Comparison of ENCODE assay signal across 2 cellular contexts in the genomic region with DNA sequence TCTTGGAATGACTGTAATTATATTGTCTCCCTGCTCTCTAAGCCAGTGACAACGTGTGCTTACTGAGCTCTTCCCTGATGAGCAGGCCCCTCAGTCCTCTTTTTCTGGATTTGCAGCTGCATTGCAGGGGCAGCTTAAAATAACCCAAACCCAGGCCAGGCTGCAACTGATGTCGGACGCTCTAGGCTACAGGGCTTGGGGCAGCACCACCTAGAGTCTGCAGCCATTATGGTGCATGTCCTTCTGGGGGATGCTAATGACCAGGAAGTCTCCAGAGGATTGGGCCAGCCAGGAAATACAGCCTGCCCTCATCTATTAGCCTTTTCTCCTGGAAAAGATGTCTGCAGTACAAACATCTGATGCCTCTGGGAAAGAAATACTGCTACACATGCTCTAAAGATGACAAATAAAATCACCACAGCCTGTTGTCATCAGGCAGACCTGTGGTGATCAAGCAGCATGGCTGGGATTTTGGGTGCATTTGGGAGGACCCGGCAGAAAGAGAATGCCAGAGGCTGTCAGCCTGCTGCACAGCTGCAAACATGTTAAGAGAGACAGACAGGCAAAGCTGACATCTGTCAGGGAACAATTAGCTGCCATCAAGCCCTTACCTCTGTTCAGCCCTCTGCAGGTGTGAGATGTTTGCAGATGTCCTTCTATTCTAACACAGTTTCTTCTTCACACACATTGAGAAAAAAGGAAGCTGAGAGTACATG.
TF ChIP-seq lines count a peak whose summit lies in the region.

No MANE protein-coding gene starts in this region.

TF ChIP-seq in GM12878, 131 proteins besides CTCF, POLR2A, EP300 and RAD21 (continued from another document):
- TF ChIP-seq, protein P1, sequence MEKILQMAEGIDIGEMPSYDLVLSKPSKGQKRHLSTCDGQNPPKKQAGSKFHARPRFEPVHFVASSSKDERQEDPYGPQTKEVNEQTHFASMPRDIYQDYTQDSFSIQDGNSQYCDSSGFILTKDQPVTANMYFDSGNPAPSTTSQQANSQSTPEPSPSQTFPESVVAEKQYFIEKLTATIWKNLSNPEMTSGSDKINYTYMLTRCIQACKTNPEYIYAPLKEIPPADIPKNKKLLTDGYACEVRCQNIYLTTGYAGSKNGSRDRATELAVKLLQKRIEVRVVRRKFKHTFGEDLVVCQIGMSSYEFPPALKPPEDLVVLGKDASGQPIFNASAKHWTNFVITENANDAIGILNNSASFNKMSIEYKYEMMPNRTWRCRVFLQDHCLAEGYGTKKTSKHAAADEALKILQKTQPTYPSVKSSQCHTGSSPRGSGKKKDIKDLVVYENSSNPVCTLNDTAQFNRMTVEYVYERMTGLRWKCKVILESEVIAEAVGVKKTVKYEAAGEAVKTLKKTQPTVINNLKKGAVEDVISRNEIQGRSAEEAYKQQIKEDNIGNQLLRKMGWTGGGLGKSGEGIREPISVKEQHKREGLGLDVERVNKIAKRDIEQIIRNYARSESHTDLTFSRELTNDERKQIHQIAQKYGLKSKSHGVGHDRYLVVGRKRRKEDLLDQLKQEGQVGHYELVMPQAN (conservative IDR thresholded peaks at IDR 0.05), result no peak
- no peak for TF ChIP-seq SREBF2 (IDR thresholded peaks at IDR 0.05; ENCODE audit: low read length)
- no peak for TF ChIP-seq PML (IDR thresholded peaks at IDR 0.05; ENCODE audit: low read length)
- TF ChIP-seq MTA3 (IDR thresholded peaks at IDR 0.05; ENCODE audit: borderline replicate concordance, low read length), result no peak
- TF ChIP-seq, protein P2, sequence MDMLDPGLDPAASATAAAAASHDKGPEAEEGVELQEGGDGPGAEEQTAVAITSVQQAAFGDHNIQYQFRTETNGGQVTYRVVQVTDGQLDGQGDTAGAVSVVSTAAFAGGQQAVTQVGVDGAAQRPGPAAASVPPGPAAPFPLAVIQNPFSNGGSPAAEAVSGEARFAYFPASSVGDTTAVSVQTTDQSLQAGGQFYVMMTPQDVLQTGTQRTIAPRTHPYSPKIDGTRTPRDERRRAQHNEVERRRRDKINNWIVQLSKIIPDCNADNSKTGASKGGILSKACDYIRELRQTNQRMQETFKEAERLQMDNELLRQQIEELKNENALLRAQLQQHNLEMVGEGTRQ (IDR thresholded peaks at IDR 0.05; ENCODE audit: borderline replicate concordance, low read depth, low read length), result no peak
- no peak for TF ChIP-seq BHLHE40 (IDR thresholded peaks at IDR 0.05; ENCODE audit: borderline replicate concordance in 1 of 2, low read depth in 2 of 2, low read length in 1 of 2)
- TF ChIP-seq MEF2A (IDR thresholded peaks at IDR 0.05; ENCODE audit: insufficient read depth, low read depth, low read length), result no peak
- TF ChIP-seq POU2F2 (IDR thresholded peaks at IDR 0.05; ENCODE audit: borderline replicate concordance, low read depth, low read length), result no peak
- TF ChIP-seq, protein P3, sequence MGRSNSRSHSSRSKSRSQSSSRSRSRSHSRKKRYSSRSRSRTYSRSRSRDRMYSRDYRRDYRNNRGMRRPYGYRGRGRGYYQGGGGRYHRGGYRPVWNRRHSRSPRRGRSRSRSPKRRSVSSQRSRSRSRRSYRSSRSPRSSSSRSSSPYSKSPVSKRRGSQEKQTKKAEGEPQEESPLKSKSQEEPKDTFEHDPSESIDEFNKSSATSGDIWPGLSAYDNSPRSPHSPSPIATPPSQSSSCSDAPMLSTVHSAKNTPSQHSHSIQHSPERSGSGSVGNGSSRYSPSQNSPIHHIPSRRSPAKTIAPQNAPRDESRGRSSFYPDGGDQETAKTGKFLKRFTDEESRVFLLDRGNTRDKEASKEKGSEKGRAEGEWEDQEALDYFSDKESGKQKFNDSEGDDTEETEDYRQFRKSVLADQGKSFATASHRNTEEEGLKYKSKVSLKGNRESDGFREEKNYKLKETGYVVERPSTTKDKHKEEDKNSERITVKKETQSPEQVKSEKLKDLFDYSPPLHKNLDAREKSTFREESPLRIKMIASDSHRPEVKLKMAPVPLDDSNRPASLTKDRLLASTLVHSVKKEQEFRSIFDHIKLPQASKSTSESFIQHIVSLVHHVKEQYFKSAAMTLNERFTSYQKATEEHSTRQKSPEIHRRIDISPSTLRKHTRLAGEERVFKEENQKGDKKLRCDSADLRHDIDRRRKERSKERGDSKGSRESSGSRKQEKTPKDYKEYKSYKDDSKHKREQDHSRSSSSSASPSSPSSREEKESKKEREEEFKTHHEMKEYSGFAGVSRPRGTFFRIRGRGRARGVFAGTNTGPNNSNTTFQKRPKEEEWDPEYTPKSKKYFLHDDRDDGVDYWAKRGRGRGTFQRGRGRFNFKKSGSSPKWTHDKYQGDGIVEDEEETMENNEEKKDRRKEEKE (IDR thresholded peaks at IDR 0.05), result no peak
- TF ChIP-seq, protein P4, sequence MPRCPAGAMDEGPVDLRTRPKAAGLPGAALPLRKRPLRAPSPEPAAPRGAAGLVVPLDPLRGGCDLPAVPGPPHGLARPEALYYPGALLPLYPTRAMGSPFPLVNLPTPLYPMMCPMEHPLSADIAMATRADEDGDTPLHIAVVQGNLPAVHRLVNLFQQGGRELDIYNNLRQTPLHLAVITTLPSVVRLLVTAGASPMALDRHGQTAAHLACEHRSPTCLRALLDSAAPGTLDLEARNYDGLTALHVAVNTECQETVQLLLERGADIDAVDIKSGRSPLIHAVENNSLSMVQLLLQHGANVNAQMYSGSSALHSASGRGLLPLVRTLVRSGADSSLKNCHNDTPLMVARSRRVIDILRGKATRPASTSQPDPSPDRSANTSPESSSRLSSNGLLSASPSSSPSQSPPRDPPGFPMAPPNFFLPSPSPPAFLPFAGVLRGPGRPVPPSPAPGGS (IDR thresholded peaks at IDR 0.05; ENCODE audit: borderline replicate concordance, insufficient read depth, low read depth, low read length, poor library complexity, severe bottlenecking), result no peak
- TF ChIP-seq PAX8 (IDR thresholded peaks at IDR 0.05), result no peak
- no peak for TF ChIP-seq KLF5 (IDR thresholded peaks at IDR 0.05; ENCODE audit: partially characterized antibody)
- TF ChIP-seq ATF7 (IDR thresholded peaks at IDR 0.05; ENCODE audit: low read depth), result no peak
- no peak for TF ChIP-seq NR2C1 (IDR thresholded peaks at IDR 0.05)
- TF ChIP-seq, protein P5, sequence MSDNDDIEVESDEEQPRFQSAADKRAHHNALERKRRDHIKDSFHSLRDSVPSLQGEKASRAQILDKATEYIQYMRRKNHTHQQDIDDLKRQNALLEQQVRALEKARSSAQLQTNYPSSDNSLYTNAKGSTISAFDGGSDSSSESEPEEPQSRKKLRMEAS (IDR thresholded peaks at IDR 0.05; ENCODE audit: low read depth, low read length), result no peak
- TF ChIP-seq, protein P6, sequence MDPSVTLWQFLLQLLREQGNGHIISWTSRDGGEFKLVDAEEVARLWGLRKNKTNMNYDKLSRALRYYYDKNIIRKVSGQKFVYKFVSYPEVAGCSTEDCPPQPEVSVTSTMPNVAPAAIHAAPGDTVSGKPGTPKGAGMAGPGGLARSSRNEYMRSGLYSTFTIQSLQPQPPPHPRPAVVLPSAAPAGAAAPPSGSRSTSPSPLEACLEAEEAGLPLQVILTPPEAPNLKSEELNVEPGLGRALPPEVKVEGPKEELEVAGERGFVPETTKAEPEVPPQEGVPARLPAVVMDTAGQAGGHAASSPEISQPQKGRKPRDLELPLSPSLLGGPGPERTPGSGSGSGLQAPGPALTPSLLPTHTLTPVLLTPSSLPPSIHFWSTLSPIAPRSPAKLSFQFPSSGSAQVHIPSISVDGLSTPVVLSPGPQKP (IDR thresholded peaks at IDR 0.05; ENCODE audit: low read depth, low read length), result no peak
- TF ChIP-seq KDM1A (IDR thresholded peaks at IDR 0.05; ENCODE audit: borderline replicate concordance), result no peak
- TF ChIP-seq POLR2AphosphoS2 (IDR thresholded peaks at IDR 0.05; ENCODE audit: low read depth, low read length), result no peak

TF ChIP-seq in neural cell, 6 proteins besides CTCF, POLR2A, EP300 and RAD21:
- TF ChIP-seq, protein P7, sequence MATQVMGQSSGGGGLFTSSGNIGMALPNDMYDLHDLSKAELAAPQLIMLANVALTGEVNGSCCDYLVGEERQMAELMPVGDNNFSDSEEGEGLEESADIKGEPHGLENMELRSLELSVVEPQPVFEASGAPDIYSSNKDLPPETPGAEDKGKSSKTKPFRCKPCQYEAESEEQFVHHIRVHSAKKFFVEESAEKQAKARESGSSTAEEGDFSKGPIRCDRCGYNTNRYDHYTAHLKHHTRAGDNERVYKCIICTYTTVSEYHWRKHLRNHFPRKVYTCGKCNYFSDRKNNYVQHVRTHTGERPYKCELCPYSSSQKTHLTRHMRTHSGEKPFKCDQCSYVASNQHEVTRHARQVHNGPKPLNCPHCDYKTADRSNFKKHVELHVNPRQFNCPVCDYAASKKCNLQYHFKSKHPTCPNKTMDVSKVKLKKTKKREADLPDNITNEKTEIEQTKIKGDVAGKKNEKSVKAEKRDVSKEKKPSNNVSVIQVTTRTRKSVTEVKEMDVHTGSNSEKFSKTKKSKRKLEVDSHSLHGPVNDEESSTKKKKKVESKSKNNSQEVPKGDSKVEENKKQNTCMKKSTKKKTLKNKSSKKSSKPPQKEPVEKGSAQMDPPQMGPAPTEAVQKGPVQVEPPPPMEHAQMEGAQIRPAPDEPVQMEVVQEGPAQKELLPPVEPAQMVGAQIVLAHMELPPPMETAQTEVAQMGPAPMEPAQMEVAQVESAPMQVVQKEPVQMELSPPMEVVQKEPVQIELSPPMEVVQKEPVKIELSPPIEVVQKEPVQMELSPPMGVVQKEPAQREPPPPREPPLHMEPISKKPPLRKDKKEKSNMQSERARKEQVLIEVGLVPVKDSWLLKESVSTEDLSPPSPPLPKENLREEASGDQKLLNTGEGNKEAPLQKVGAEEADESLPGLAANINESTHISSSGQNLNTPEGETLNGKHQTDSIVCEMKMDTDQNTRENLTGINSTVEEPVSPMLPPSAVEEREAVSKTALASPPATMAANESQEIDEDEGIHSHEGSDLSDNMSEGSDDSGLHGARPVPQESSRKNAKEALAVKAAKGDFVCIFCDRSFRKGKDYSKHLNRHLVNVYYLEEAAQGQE (IDR thresholded peaks at IDR 0.05; ENCODE audit: borderline replicate concordance), result no peak
- TF ChIP-seq POLR2AphosphoS5 (IDR thresholded peaks at IDR 0.05) (no peak), MXI1 (conservative IDR thresholded peaks at IDR 0.05; ENCODE audit: poor library complexity, severe bottlenecking) (no peak), TAF1 (IDR thresholded peaks at IDR 0.05; ENCODE audit: low read depth) (no peak), EZH2 (IDR thresholded peaks at IDR 0.05; ENCODE audit: borderline replicate concordance, insufficient read depth, low read length, poor library complexity, severe bottlenecking) (no peak), SMC3 (conservative IDR thresholded peaks at IDR 0.05; ENCODE audit: poor library complexity) (no peak)
TF ChIP-seq in neural cell: peak in this region for 0.
